Comparison of ENCODE assay signal across 1 cellular context in the genomic region with DNA sequence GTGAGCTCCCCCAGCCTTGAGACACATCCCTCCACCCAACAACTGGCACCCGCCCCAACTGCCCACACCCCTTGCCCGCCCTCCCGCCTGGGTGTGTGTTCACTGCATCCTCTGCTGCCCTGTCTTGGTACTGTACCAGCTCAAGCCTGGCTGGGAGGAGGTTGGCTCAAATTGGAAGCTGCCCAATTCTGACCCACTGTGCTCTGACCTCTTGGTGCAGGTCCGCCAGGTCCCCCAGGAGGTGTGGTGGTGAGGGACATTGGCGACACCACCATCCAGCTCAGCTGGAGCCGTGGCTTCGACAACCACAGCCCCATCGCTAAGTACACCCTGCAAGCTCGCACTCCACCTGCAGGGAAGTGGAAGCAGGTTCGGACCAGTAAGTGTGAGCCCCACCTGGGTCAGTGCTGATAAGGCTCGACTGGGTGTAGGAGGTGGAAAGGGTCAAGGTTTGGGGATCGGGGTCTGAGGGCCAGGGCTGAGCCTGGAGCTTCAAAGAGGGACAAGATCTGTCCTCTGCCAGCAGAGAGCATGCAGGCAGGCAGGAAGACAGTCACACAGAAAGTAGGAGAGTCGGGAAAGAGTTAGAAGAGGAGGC.
TF ChIP-seq lines count a peak whose summit lies in the region.

No MANE protein-coding gene starts in this region.

TF ChIP-seq in GM12878, 131 proteins besides CTCF, POLR2A, EP300 and RAD21:
- no peak for TF ChIP-seq BACH1 (IDR thresholded peaks at IDR 0.05; ENCODE audit: borderline replicate concordance)
- no peak for TF ChIP-seq POU2F2 (IDR thresholded peaks at IDR 0.05; ENCODE audit: borderline replicate concordance, low read depth, low read length)
- no peak for TF ChIP-seq PKNOX1 (IDR thresholded peaks at IDR 0.05)
- no peak for TF ChIP-seq SPI1 (IDR thresholded peaks at IDR 0.05; ENCODE audit: borderline replicate concordance, insufficient read depth, low read depth, low read length)
- TF ChIP-seq NFYA (IDR thresholded peaks at IDR 0.05; ENCODE audit: borderline replicate concordance, low read depth, low read length) = no peak
- no peak for TF ChIP-seq MYB (IDR thresholded peaks at IDR 0.05; ENCODE audit: borderline replicate concordance, low read depth, low read length)
- no peak for TF ChIP-seq ZNF274 (IDR thresholded peaks at IDR 0.05; ENCODE audit: insufficient read depth, insufficient read length)
- TF ChIP-seq NFXL1 (IDR thresholded peaks at IDR 0.05; ENCODE audit: borderline replicate concordance) = no peak
- TF ChIP-seq PAX8 (IDR thresholded peaks at IDR 0.05) = no peak
- TF ChIP-seq KDM1A (IDR thresholded peaks at IDR 0.05; ENCODE audit: borderline replicate concordance) = no peak
- TF ChIP-seq, protein P1, sequence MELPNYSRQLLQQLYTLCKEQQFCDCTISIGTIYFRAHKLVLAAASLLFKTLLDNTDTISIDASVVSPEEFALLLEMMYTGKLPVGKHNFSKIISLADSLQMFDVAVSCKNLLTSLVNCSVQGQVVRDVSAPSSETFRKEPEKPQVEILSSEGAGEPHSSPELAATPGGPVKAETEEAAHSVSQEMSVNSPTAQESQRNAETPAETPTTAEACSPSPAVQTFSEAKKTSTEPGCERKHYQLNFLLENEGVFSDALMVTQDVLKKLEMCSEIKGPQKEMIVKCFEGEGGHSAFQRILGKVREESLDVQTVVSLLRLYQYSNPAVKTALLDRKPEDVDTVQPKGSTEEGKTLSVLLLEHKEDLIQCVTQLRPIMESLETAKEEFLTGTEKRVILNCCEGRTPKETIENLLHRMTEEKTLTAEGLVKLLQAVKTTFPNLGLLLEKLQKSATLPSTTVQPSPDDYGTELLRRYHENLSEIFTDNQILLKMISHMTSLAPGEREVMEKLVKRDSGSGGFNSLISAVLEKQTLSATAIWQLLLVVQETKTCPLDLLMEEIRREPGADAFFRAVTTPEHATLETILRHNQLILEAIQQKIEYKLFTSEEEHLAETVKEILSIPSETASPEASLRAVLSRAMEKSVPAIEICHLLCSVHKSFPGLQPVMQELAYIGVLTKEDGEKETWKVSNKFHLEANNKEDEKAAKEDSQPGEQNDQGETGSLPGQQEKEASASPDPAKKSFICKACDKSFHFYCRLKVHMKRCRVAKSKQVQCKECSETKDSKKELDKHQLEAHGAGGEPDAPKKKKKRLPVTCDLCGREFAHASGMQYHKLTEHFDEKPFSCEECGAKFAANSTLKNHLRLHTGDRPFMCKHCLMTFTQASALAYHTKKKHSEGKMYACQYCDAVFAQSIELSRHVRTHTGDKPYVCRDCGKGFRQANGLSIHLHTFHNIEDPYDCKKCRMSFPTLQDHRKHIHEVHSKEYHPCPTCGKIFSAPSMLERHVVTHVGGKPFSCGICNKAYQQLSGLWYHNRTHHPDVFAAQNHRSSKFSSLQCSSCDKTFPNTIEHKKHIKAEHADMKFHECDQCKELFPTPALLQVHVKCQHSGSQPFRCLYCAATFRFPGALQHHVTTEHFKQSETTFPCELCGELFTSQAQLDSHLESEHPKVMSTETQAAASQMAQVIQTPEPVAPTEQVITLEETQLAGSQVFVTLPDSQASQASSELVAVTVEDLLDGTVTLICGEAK (IDR thresholded peaks at IDR 0.05; ENCODE audit: borderline replicate concordance) = no peak
- TF ChIP-seq, protein P2, sequence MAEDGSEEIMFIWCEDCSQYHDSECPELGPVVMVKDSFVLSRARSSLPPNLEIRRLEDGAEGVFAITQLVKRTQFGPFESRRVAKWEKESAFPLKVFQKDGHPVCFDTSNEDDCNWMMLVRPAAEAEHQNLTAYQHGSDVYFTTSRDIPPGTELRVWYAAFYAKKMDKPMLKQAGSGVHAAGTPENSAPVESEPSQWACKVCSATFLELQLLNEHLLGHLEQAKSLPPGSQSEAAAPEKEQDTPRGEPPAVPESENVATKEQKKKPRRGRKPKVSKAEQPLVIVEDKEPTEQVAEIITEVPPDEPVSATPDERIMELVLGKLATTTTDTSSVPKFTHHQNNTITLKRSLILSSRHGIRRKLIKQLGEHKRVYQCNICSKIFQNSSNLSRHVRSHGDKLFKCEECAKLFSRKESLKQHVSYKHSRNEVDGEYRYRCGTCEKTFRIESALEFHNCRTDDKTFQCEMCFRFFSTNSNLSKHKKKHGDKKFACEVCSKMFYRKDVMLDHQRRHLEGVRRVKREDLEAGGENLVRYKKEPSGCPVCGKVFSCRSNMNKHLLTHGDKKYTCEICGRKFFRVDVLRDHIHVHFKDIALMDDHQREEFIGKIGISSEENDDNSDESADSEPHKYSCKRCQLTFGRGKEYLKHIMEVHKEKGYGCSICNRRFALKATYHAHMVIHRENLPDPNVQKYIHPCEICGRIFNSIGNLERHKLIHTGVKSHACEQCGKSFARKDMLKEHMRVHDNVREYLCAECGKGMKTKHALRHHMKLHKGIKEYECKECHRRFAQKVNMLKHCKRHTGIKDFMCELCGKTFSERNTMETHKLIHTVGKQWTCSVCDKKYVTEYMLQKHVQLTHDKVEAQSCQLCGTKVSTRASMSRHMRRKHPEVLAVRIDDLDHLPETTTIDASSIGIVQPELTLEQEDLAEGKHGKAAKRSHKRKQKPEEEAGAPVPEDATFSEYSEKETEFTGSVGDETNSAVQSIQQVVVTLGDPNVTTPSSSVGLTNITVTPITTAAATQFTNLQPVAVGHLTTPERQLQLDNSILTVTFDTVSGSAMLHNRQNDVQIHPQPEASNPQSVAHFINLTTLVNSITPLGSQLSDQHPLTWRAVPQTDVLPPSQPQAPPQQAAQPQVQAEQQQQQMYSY (CRISPR knock-in tag; IDR thresholded peaks at IDR 0.05) = no peak
- TF ChIP-seq USF1 (IDR thresholded peaks at IDR 0.05; ENCODE audit: borderline replicate concordance, extremely low read length, insufficient read depth, low read depth, low read length) = no peak
